Comparison of ENCODE assay signal across 8 cellular contexts in the genomic region with DNA sequence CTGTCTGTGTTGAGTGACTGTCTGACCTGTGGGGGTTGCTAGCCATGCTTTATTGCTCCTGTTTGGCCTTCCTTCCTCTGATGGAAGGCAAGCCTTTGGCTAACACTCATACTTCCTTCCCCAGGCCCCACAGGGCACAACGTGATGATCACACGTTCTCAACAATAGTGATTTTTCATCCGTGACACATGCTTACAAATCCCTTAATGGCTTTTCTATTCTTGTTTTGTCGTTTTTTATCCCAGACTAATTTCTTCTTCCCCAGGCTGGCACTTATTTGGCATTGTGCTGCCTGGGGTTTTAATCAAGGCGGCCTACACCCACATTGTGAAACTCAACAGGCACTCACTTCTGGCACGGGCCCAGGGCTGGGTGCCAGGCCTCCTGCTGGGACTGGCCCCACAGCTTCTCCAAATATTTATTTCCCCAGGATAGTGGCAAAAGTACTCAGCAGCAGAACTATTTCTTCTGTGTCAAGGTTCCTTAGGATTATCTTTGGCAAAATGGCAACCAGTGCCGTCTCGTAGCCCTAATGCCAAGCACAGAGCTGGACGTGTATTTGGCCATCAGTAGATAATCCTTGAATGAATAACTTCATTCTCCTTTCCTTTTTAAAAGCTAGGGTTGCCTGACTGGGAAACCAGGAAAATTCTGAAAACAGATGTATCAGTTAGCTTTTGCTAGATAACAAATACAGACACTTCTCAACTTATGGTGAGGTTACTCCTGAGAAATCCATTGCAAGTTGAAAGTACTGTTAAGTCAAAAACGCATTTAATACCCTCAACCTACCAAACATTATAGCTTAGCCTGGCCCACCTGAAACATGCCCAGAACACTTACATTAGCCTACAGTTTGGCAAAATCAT. TPM values are rescaled to one million over a fixed set of nuclear protein-coding genes. Genes with fewer than 3 reads are reported as not detected.
DNase-seq lines count a peak whose midpoint lies in the region; TF ChIP-seq lines count a peak whose summit lies in the region.

No MANE protein-coding gene starts in this region.

- H3K4me1 ChIP-seq in vagina = peaks cover 33% of the 10 kb centered on the region

- H3K27ac ChIP-seq in vagina = peak overlapping the region; percentile 38

- H3K27me3 ChIP-seq in vagina = no peaks in the 10 kb centered on the region

- H3K9me3 ChIP-seq in vagina = no peaks in the 10 kb centered on the region

- no peak for TF ChIP-seq POLR2A in vagina (IDR thresholded peaks at IDR 0.05)

- intact Hi-C loops in vagina (cut with DNase I) = no loop called here

- no peak for TF ChIP-seq CTCF in vagina (IDR thresholded peaks at IDR 0.05)

- DNase-seq in NCI-H2227 (lab: John Stamatoyannopoulos, UW; ENCODE audit: unreplicated experiment) (peak; percentile 9), NCI-H2227 treated with DMSO at 0.1 percent for 48 hours (lab: John Stamatoyannopoulos, UW) (no peak), NCI-H460 (ENCODE audit: extremely low read depth, low read depth) (peak; percentile 52), cerebellum (ENCODE audit: low spot score) (peak; percentile 41), lung microvascular endothelial cell (ENCODE audit: low read depth in 2 of 2) (peak; percentile 96), vagina (ENCODE audit: extremely low spot score in 2 of 2) (peak in 1 of 2 donors; percentile 95), retina (no peak), NAMALWA (ENCODE audit: low spot score) (no peak)

- no peak overlapping the region for H3K4me3 ChIP-seq in vagina

- no peaks in the 10 kb centered on the region for H3K36me3 ChIP-seq in vagina

RNA-seq across cellular contexts. Expression of gene CMTM7, which starts 30.6 kb away (rescaled TPM):
- total RNA-seq in NCI-H460 (2014; rRNA removed; shearing (Covaris generic)) = 10.9 and 12.3 TPM in 2 replicates
- 12.4 and 14.9 TPM in 2 replicates for polyA plus RNA-seq in NCI-H460 (2014; cell fraction: nucleus; rRNA removed)
- 7.9 TPM for total RNA-seq in cerebellum
- total RNA-seq in lung microvascular endothelial cell = 17.4 and 24.6 TPM in 2 replicates
- 11.0 TPM for total RNA-seq in vagina

Comparison
In these comparisons a context has a peak if more than half of its experiments do, and no peak if none do; other contexts are left out.
1. DNase-seq: peak in NCI-H2227 (single experiment), NCI-H460 (single experiment), cerebellum (single experiment) and lung microvascular endothelial cell (2 of 2); none in NCI-H2227 treated with DMSO at 0.1 percent for 48 hours (single experiment), retina (single experiment) and NAMALWA (single experiment).